In genomic region chr4:39686997-39687396, GRCh38 we compare ENCODE assay signal across 1 cellular context.
TF ChIP-seq lines count a peak whose summit lies in the region.

No MANE protein-coding gene starts in this region.

TF ChIP-seq in HepG2, 621 proteins besides CTCF, POLR2A, EP300 and RAD21 (continued from another document):
- TF ChIP-seq PRDM4 (CRISPR knock-in tag; IDR thresholded peaks at IDR 0.05; ENCODE audit: borderline replicate concordance) (no peak), ZNF432 (CRISPR knock-in tag; IDR thresholded peaks at IDR 0.05; ENCODE audit: borderline replicate concordance) (no peak), CCDC6 (CRISPR knock-in tag; IDR thresholded peaks at IDR 0.05) (no peak), MAFG (CRISPR knock-in tag; IDR thresholded peaks at IDR 0.05) (no peak), FUBP1 (CRISPR knock-in tag; IDR thresholded peaks at IDR 0.05; ENCODE audit: borderline replicate concordance) (no peak), SP2 (CRISPR knock-in tag; IDR thresholded peaks at IDR 0.05) (no peak), ZFP36L2 (CRISPR knock-in tag; IDR thresholded peaks at IDR 0.05) (no peak), ZNF580 (CRISPR knock-in tag; IDR thresholded peaks at IDR 0.05; ENCODE audit: borderline replicate concordance, low read depth) (no peak), TRIM22 (IDR thresholded peaks at IDR 0.05) (no peak), POGK (CRISPR knock-in tag; conservative IDR thresholded peaks at IDR 0.05) (no peak), TMF1 (CRISPR knock-in tag; IDR thresholded peaks at IDR 0.05; ENCODE audit: low read depth) (no peak), ZBTB26 (CRISPR knock-in tag; IDR thresholded peaks at IDR 0.05; ENCODE audit: borderline replicate concordance) (no peak), BHLHE40 (IDR thresholded peaks at IDR 0.05; ENCODE audit: low read length) (no peak)
